17 cellular contexts compared by ENCODE assay signal in genomic region chr4:62548765-62549164, GRCh38.
DNase-seq lines count a peak whose midpoint lies in the region; ATAC-seq and TF ChIP-seq lines count a peak whose summit lies in the region.
"Had no signal": no experiment of that assay in that cellular context is flagged by ENCODE, and none has a peak within 500 bp of the region (broad histone marks: within the 10 kb centered on the region; RNA-seq: fewer than 3 reads in every experiment).

No MANE protein-coding gene starts in this region.

- peak overlapping the region; percentile 87 for H2AFZ ChIP-seq in OCI-LY1 (ENCODE audit: low read length)

- peak; percentile 17 to 41 for ATAC-seq in left cardiac atrium
- ATAC-seq in HG03097 (IDR thresholded peaks at IDR 0.05; ENCODE audit: low FRiP score, unreplicated experiment) = no peak
- ATAC-seq: A549; CD8-positive, alpha-beta T cell had no signal

- no peak overlapping the region for H2AK5ac ChIP-seq in mesendoderm (ENCODE audit: low read length)

- H3K18ac ChIP-seq in mesendoderm (ENCODE audit: low read length) = no peak overlapping the region

- H3K79me2 ChIP-seq in OCI-LY1 (ENCODE audit: insufficient read depth, low read length) = no peaks in the 10 kb centered on the region
- no peaks in the 10 kb centered on the region for H3K79me2 ChIP-seq in mesendoderm (ENCODE audit: control insufficient read depth, insufficient read depth, low read length)

- intact Hi-C loops in left cardiac atrium (cut with DNase I) = no loop called here

- H3K23ac ChIP-seq in mesendoderm (ENCODE audit: low read length) = no peak overlapping the region

- TF ChIP-seq EP300 in suprapubic skin (IDR thresholded peaks at IDR 0.05) = no peak

- no peaks in the 10 kb centered on the region for H3F3A ChIP-seq in OCI-LY1 (ENCODE audit: insufficient read depth, low read length)

- H3K9me3 ChIP-seq in OCI-LY1 (ENCODE audit: low read length) (no peaks in the 10 kb centered on the region), suprapubic skin (no peaks in the 10 kb centered on the region)
- H3K9me3 ChIP-seq: A549, BE2C, HAP-1 had no signal

- no peak overlapping the region for H3K4ac ChIP-seq in mesendoderm (ENCODE audit: low read depth, low read length)

- H3K4me2 ChIP-seq in OCI-LY1 (ENCODE audit: low read length) (no peak overlapping the region; the same call in 1 of the 2 replicates), mesendoderm (ENCODE audit: low read length) (no peak overlapping the region)
- H3K4me2 ChIP-seq: A549 had no signal

- H3K4me3 ChIP-seq in OCI-LY1 (ENCODE audit: low read depth, low read length, poor library complexity, severe bottlenecking) = no peak overlapping the region
- H3K4me3 ChIP-seq in mesendoderm (ENCODE audit: low read length) = no peak overlapping the region
- no peak overlapping the region for H3K4me3 ChIP-seq in suprapubic skin
- H3K4me3 ChIP-seq: A549, HAP-1 had no signal

- H4K5ac ChIP-seq in mesendoderm (ENCODE audit: low read length) = no peak overlapping the region

- no peak overlapping the region for H3K56ac ChIP-seq in mesendoderm (ENCODE audit: low read length)

- H3K4me1 ChIP-seq in OCI-LY1 (ENCODE audit: insufficient read depth, low read length, severe bottlenecking) (peaks cover 59% of the 10 kb centered on the region), mesendoderm (ENCODE audit: control insufficient read depth, low read depth, low read length) (peaks cover 2% of the 10 kb centered on the region), suprapubic skin (no peaks in the 10 kb centered on the region)
- H3K4me1 ChIP-seq: A549, BE2C had no signal

- no peaks in the 10 kb centered on the region for H4K20me1 ChIP-seq in OCI-LY1 (ENCODE audit: insufficient read depth, low read length)

- no peaks in the 10 kb centered on the region for H3K79me1 ChIP-seq in mesendoderm (ENCODE audit: low read length)

- H3K27me3 ChIP-seq in OCI-LY1 (ENCODE audit: insufficient read depth, low read length) (no peaks in the 10 kb centered on the region), mesendoderm (ENCODE audit: insufficient read depth, low read length, poor library complexity) (no peaks in the 10 kb centered on the region), suprapubic skin (no peaks in the 10 kb centered on the region)
- H3K27me3 ChIP-seq: BE2C had no signal

- H2BK120ac ChIP-seq in mesendoderm (ENCODE audit: low read depth, low read length) = no peak overlapping the region

- TF ChIP-seq POLR2A in suprapubic skin (IDR thresholded peaks at IDR 0.05) = no peak

- DNase-seq in left cardiac atrium (no peak), mesendoderm (no peak), suprapubic skin (ENCODE audit: low spot score in 2 of 2) (no peak), NCI-H524 treated with DMSO at 0.1 percent for 48 hours (lab: John Stamatoyannopoulos, UW) (no peak)
- no peak for DNase-seq in activated effector memory CD4-positive, alpha-beta T cell treated with Interleukin-2 at 50 U/mL for 16 hours
- DNase-seq: CD8-positive, alpha-beta T cell; COR-L47; DMS153; DMS79 treated with DMSO at 0.1 percent for 48 hours; EL; GOT3 had no signal

- peak overlapping the region; percentile 25 for H2BK5ac ChIP-seq in mesendoderm (ENCODE audit: low read length)

- TF ChIP-seq CTCF in OCI-LY1 (IDR thresholded peaks at IDR 0.05; ENCODE audit: low read length) (no peak), suprapubic skin (IDR thresholded peaks at IDR 0.05) (no peak)

- no peak overlapping the region for H4K8ac ChIP-seq in mesendoderm (ENCODE audit: low read depth, low read length)

- H2BK15ac ChIP-seq in mesendoderm (replicated peaks; ENCODE audit: low read depth) = no peak overlapping the region

- H3K36me3 ChIP-seq in OCI-LY1 (ENCODE audit: insufficient read depth, low read length) (no peaks in the 10 kb centered on the region), mesendoderm (ENCODE audit: control insufficient read depth, insufficient read depth, low read length) (no peaks in the 10 kb centered on the region), suprapubic skin (no peaks in the 10 kb centered on the region)
- H3K36me3 ChIP-seq: BE2C, HAP-1 had no signal

- peak overlapping the region; percentile 8; the same call in 1 of the 2 replicates for H3K9ac ChIP-seq in OCI-LY1 (ENCODE audit: low read length)
- no peak overlapping the region for H3K9ac ChIP-seq in mesendoderm (ENCODE audit: low read length)

- no peaks in the 10 kb centered on the region for H3K9me2 ChIP-seq in OCI-LY1 (ENCODE audit: low read depth, low read length)

- H3K27ac ChIP-seq in OCI-LY1 (ENCODE audit: low read depth, low read length, poor library complexity, severe bottlenecking) (peak overlapping the region; percentile 78), mesendoderm (ENCODE audit: low read depth, low read length) (no peak overlapping the region), suprapubic skin (no peak overlapping the region)
- H3K27ac ChIP-seq: A549, C4-2B had no signal
